Comparison of ENCODE assay signal across 1 cellular context in the genomic region with DNA sequence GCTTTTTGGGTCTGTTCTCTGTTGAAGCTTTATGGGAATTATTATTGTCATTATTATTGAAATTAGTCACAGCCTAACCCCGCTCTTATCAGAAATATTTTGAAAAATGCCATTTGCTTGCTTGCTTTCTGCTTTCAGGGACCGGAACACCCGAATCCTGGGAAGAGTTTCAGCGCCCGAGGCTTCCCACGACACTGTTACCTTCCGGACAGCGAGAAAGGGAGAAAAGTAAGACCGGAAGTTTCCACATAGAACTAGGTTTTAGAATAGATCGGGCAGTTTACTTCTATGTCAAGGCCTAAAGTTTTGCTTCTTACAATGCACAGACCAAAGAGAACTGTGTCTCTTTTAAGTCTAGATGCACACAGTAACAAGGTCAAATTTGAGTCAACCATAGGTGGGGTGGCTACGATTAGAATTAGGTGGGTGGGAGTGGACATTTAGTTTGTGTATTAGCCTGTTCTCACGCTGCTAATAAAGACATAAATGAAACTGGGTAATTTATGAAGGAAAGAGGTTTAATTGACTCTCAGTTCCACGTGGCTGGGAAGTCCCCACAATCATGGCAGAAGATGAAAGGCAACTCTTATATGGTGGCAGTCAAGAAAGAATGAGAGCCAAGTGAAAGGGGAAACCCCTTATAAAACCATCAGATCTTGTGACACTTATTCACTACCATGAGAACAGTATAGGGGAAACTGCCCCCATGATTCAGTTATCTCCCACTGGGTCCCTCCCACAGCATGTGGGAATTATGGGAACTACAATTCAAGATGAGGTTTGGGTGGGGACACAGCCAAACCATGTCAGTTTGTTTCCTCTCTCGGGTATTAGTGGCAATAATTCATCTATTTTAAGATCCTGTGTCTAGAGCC.
TF ChIP-seq lines count a peak whose summit lies in the region.

No MANE protein-coding gene starts in this region.

TF ChIP-seq in K562, 482 proteins besides CTCF, POLR2A, EP300 and RAD21:
- TF ChIP-seq, protein P1, sequence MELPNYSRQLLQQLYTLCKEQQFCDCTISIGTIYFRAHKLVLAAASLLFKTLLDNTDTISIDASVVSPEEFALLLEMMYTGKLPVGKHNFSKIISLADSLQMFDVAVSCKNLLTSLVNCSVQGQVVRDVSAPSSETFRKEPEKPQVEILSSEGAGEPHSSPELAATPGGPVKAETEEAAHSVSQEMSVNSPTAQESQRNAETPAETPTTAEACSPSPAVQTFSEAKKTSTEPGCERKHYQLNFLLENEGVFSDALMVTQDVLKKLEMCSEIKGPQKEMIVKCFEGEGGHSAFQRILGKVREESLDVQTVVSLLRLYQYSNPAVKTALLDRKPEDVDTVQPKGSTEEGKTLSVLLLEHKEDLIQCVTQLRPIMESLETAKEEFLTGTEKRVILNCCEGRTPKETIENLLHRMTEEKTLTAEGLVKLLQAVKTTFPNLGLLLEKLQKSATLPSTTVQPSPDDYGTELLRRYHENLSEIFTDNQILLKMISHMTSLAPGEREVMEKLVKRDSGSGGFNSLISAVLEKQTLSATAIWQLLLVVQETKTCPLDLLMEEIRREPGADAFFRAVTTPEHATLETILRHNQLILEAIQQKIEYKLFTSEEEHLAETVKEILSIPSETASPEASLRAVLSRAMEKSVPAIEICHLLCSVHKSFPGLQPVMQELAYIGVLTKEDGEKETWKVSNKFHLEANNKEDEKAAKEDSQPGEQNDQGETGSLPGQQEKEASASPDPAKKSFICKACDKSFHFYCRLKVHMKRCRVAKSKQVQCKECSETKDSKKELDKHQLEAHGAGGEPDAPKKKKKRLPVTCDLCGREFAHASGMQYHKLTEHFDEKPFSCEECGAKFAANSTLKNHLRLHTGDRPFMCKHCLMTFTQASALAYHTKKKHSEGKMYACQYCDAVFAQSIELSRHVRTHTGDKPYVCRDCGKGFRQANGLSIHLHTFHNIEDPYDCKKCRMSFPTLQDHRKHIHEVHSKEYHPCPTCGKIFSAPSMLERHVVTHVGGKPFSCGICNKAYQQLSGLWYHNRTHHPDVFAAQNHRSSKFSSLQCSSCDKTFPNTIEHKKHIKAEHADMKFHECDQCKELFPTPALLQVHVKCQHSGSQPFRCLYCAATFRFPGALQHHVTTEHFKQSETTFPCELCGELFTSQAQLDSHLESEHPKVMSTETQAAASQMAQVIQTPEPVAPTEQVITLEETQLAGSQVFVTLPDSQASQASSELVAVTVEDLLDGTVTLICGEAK (IDR thresholded peaks at IDR 0.05), result peak; percentile 43; the same call in 1 of the 2 replicates
- TF ChIP-seq, protein P1 (CRISPR knock-in tag; IDR thresholded peaks at IDR 0.05), result no peak
- TF ChIP-seq ZNF780A (CRISPR knock-in tag; IDR thresholded peaks at IDR 0.05), result no peak
- peak; percentile 71 for TF ChIP-seq GABPA (tag; conservative IDR thresholded peaks at IDR 0.05; ENCODE audit: low read depth)
- no peak for TF ChIP-seq ZFP36 (IDR thresholded peaks at IDR 0.05; ENCODE audit: low read depth, low read length, partially characterized antibody)
- TF ChIP-seq, protein P2, sequence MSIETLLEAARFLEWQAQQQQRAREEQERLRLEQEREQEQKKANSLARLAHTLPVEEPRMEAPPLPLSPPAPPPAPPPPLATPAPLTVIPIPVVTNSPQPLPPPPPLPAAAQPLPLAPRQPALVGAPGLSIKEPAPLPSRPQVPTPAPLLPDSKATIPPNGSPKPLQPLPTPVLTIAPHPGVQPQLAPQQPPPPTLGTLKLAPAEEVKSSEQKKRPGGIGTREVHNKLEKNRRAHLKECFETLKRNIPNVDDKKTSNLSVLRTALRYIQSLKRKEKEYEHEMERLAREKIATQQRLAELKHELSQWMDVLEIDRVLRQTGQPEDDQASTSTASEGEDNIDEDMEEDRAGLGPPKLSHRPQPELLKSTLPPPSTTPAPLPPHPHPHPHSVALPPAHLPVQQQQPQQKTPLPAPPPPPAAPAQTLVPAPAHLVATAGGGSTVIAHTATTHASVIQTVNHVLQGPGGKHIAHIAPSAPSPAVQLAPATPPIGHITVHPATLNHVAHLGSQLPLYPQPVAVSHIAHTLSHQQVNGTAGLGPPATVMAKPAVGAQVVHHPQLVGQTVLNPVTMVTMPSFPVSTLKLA (conservative IDR thresholded peaks at IDR 0.05), result no peak
- TF ChIP-seq CBX5 (IDR thresholded peaks at IDR 0.05; ENCODE audit: borderline replicate concordance, low read depth), result no peak
- TF ChIP-seq, protein P3, sequence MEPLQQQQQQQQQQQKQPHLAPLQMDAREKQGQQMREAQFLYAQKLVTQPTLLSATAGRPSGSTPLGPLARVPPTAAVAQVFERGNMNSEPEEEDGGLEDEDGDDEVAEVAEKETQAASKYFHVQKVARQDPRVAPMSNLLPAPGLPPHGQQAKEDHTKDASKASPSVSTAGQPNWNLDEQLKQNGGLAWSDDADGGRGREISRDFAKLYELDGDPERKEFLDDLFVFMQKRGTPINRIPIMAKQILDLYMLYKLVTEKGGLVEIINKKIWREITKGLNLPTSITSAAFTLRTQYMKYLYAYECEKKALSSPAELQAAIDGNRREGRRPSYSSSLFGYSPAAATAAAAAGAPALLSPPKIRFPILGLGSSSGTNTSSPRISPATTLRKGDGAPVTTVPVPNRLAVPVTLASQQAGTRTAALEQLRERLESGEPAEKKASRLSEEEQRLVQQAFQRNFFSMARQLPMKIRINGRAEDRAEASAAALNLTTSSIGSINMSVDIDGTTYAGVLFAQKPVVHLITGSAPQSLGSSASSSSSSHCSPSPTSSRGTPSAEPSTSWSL (CRISPR knock-in tag; IDR thresholded peaks at IDR 0.05; ENCODE audit: borderline replicate concordance), result no peak
- TF ChIP-seq RBM34 (IDR thresholded peaks at IDR 0.05; ENCODE audit: borderline replicate concordance, insufficient read depth, low read length), result no peak
- TF ChIP-seq ZNF239 (CRISPR knock-in tag; IDR thresholded peaks at IDR 0.05), result no peak
- no peak for TF ChIP-seq RAD51 (IDR thresholded peaks at IDR 0.05; ENCODE audit: borderline replicate concordance, low read depth)
- TF ChIP-seq ASH1L (IDR thresholded peaks at IDR 0.05; ENCODE audit: borderline replicate concordance, low read depth, partially characterized antibody), result no peak
- TF ChIP-seq, protein P4, sequence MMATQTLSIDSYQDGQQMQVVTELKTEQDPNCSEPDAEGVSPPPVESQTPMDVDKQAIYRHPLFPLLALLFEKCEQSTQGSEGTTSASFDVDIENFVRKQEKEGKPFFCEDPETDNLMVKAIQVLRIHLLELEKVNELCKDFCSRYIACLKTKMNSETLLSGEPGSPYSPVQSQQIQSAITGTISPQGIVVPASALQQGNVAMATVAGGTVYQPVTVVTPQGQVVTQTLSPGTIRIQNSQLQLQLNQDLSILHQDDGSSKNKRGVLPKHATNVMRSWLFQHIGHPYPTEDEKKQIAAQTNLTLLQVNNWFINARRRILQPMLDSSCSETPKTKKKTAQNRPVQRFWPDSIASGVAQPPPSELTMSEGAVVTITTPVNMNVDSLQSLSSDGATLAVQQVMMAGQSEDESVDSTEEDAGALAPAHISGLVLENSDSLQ (IDR thresholded peaks at IDR 0.05), result no peak
- TF ChIP-seq LCOR (CRISPR knock-in tag; IDR thresholded peaks at IDR 0.05), result no peak
- no peak for TF ChIP-seq NR4A1 (CRISPR knock-in tag; IDR thresholded peaks at IDR 0.05)
- no peak for TF ChIP-seq NR4A1 (tag; IDR thresholded peaks at IDR 0.05)
- no peak for TF ChIP-seq DNMT1 (IDR thresholded peaks at IDR 0.05)
- no peak for TF ChIP-seq HEY1 (CRISPR knock-in tag; IDR thresholded peaks at IDR 0.05; ENCODE audit: borderline replicate concordance)
- TF ChIP-seq, protein P5, sequence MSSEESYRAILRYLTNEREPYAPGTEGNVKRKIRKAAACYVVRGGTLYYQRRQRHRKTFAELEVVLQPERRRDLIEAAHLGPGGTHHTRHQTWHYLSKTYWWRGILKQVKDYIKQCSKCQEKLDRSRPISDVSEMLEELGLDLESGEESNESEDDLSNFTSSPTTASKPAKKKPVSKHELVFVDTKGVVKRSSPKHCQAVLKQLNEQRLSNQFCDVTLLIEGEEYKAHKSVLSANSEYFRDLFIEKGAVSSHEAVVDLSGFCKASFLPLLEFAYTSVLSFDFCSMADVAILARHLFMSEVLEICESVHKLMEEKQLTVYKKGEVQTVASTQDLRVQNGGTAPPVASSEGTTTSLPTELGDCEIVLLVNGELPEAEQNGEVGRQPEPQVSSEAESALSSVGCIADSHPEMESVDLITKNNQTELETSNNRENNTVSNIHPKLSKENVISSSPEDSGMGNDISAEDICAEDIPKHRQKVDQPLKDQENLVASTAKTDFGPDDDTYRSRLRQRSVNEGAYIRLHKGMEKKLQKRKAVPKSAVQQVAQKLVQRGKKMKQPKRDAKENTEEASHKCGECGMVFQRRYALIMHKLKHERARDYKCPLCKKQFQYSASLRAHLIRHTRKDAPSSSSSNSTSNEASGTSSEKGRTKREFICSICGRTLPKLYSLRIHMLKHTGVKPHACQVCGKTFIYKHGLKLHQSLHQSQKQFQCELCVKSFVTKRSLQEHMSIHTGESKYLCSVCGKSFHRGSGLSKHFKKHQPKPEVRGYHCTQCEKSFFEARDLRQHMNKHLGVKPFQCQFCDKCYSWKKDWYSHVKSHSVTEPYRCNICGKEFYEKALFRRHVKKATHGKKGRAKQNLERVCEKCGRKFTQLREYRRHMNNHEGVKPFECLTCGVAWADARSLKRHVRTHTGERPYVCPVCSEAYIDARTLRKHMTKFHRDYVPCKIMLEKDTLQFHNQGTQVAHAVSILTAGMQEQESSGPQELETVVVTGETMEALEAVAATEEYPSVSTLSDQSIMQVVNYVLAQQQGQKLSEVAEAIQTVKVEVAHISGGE (CRISPR knock-in tag; IDR thresholded peaks at IDR 0.05), result peak in 1 of 3 experiments; percentile 79; a peak in 2 of 6 replicates
TF ChIP-seq in K562: peak in this region for 3.
